8 cellular contexts compared by ENCODE assay signal in the genomic region with DNA sequence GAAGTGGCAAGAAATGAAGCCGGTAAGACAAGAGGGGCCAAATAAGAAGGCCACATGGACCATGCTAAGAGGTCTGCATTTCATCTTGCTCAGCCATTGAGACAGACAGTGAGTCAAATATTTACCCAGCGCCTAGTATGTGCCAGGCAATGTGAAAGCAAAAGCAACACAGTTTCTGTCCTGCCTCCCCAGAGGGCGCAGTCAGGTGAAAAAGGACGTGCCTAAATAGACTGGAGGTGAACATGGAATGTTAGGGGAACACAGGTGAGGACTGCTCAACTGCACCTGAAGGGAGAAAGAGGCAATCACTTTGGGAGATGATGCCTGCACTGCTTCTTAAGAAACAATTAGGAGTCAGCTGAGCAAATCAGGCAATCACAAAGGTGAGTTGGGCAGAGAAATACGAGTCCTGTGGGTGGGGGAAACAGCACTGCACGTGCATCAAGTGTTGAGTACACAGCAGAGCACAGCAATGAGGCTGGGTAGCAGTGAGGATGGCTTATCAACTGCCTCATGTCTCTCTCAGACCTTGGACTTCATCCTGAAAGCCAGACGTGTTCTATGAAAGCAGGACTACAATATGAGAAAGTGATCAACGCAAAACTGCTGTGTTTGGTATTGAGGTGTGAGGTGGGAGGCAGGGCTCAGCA.
A peak's percentile ranks its signal among the peaks of the same experiment; 100 is the strongest.
DNase-seq lines count a peak whose midpoint lies in the region; ATAC-seq lines count a peak whose summit lies in the region.

No MANE protein-coding gene starts in this region.

- no peak overlapping the region for H3K27ac Mint-ChIP-seq in activated naive CD4-positive, alpha-beta T cell treated with anti-CD3 and anti-CD28 coated beads for 36 hours
- H3K27ac Mint-ChIP-seq in activated CD4-positive, alpha-beta memory T cell treated with anti-CD3 and anti-CD28 coated beads for 36 hours: no peak overlapping the region

- POLR2A ChIA-PET in activated CD4-positive, alpha-beta memory T cell treated with anti-CD3 and anti-CD28 coated beads for 36 hours (lab: Charles Lee): interaction anchor here (0.6 kb wide), 1 partner anchor 217 kb away, joined by 3 read pairs; no protein-coding TSS in a partner anchor

- peaks cover 19% of the 10 kb centered on the region for H3K4me1 Mint-ChIP-seq in activated naive CD4-positive, alpha-beta T cell treated with anti-CD3 and anti-CD28 coated beads for 36 hours (ENCODE audit: low read depth)
- H3K4me1 Mint-ChIP-seq in activated CD4-positive, alpha-beta memory T cell treated with anti-CD3 and anti-CD28 coated beads for 36 hours (ENCODE audit: low read depth): peaks cover 34% of the 10 kb centered on the region

- H3K4me3 Mint-ChIP-seq in activated naive CD4-positive, alpha-beta T cell treated with anti-CD3 and anti-CD28 coated beads for 36 hours: no peak overlapping the region
- peak overlapping the region; percentile 36 for H3K4me3 Mint-ChIP-seq in activated CD4-positive, alpha-beta memory T cell treated with anti-CD3 and anti-CD28 coated beads for 36 hours

- peak; percentile 71 for ATAC-seq in HG03025 (IDR thresholded peaks at IDR 0.05; ENCODE audit: low FRiP score, unreplicated experiment)

- intact Hi-C loops in activated naive CD4-positive, alpha-beta T cell treated with anti-CD3 and anti-CD28 coated beads for 36 hours (cut with micrococcal nuclease): loop anchor here (5.0 kb wide), 1 partner anchor 222 kb away; no protein-coding TSS in a partner anchor
- intact Hi-C loops in activated CD4-positive, alpha-beta memory T cell treated with anti-CD3 and anti-CD28 coated beads for 36 hours (cut with micrococcal nuclease): loop anchor here (1.0 to 10.0 kb wide), 3 partner anchors 8 to 237 kb away; no protein-coding TSS in a partner anchor

- DNase-seq in activated naive CD4-positive, alpha-beta T cell treated with anti-CD3 and anti-CD28 coated beads for 36 hours: peak; percentile 33
- no peak for DNase-seq in activated naive CD4-positive, alpha-beta T cell treated with anti-CD3 and anti-CD28 coated beads, Interleukin-2, amount 50 U/mL, for 16 hours
- peak; percentile 58 for DNase-seq in activated CD4-positive, alpha-beta memory T cell treated with anti-CD3 and anti-CD28 coated beads for 36 hours
- DNase-seq in stimulated activated CD4-positive, alpha-beta T cell treated with anti-CD3 and anti-CD28 coated beads, Interleukin-4, amount 100 ng/mL, for 1 hour: peak; percentile 24
- DNase-seq in SHP77 treated with DMSO at 0.1 percent for 48 hours (lab: John Stamatoyannopoulos, UW): no peak
- no peak for DNase-seq in DMS114 treated with DMSO at 0.1 percent for 48 hours (lab: John Stamatoyannopoulos, UW; ENCODE audit: unreplicated experiment)
- DNase-seq in AG08395 (ENCODE audit: low spot score): no peak

- H3K9me3 Mint-ChIP-seq in activated naive CD4-positive, alpha-beta T cell treated with anti-CD3 and anti-CD28 coated beads for 36 hours: peaks cover 10% of the 10 kb centered on the region
- peaks cover 11% of the 10 kb centered on the region for H3K9me3 Mint-ChIP-seq in activated CD4-positive, alpha-beta memory T cell treated with anti-CD3 and anti-CD28 coated beads for 36 hours

- peaks cover 17% of the 10 kb centered on the region for H3K36me3 Mint-ChIP-seq in activated naive CD4-positive, alpha-beta T cell treated with anti-CD3 and anti-CD28 coated beads for 36 hours (ENCODE audit: low read depth)
- peaks cover 17% of the 10 kb centered on the region for H3K36me3 Mint-ChIP-seq in activated CD4-positive, alpha-beta memory T cell treated with anti-CD3 and anti-CD28 coated beads for 36 hours

- no peaks in the 10 kb centered on the region for H3K27me3 Mint-ChIP-seq in activated naive CD4-positive, alpha-beta T cell treated with anti-CD3 and anti-CD28 coated beads for 36 hours (ENCODE audit: low read depth)
- no peaks in the 10 kb centered on the region for H3K27me3 Mint-ChIP-seq in activated CD4-positive, alpha-beta memory T cell treated with anti-CD3 and anti-CD28 coated beads for 36 hours

- CTCF ChIA-PET in activated naive CD4-positive, alpha-beta T cell treated with anti-CD3 and anti-CD28 coated beads for 36 hours (lab: Charles Lee): no interaction called here
- CTCF ChIA-PET in activated CD4-positive, alpha-beta memory T cell treated with anti-CD3 and anti-CD28 coated beads for 36 hours (lab: Charles Lee): no interaction called here

Comparison
In these comparisons a context has a peak if more than half of its experiments do, and no peak if none do; other contexts are left out.
1. DNase-seq: peak in activated naive CD4-positive, alpha-beta T cell treated with anti-CD3 and anti-CD28 coated beads for 36 hours (single experiment), activated CD4-positive, alpha-beta memory T cell treated with anti-CD3 and anti-CD28 coated beads for 36 hours (single experiment) and stimulated activated CD4-positive, alpha-beta T cell treated with anti-CD3 and anti-CD28 coated beads, Interleukin-4, amount 100 ng/mL, for 1 hour (single experiment); none in activated naive CD4-positive, alpha-beta T cell treated with anti-CD3 and anti-CD28 coated beads, Interleukin-2, amount 50 U/mL, for 16 hours (single experiment), SHP77 treated with DMSO at 0.1 percent for 48 hours (single experiment), DMS114 treated with DMSO at 0.1 percent for 48 hours (single experiment) and AG08395 (single experiment).